Comparison of ENCODE assay signal across 15 cellular contexts in genomic region chr13:109818891-109819290, GRCh38.
"Had no signal": no experiment of that assay in that cellular context is flagged by ENCODE, and none has a peak within 500 bp of the region (broad histone marks: within the 10 kb centered on the region; RNA-seq: fewer than 3 reads in every experiment).

No MANE protein-coding gene starts in this region.

- H3K9me3 ChIP-seq: adrenal gland, body of pancreas, sigmoid colon, testis had no signal

- H3K36me3 ChIP-seq: adrenal gland, sigmoid colon had no signal

- ATAC-seq: activated T-helper 17 cell treated with anti-CD3 and anti-CD28 coated beads, Interleukin-2, amount 50 U/mL, for 72 hours; body of pancreas had no signal

- H3K4me1 ChIP-seq: adrenal gland, sigmoid colon, testis had no signal

- H3K4me3 ChIP-seq: adrenal gland, body of pancreas, sigmoid colon, testis had no signal

- DNase-seq: activated CD4-positive, alpha-beta T cell treated with anti-CD3 and anti-CD28 coated beads, Interleukin-2, amount 50 U/mL, for 1 hour; activated naive CD4-positive, alpha-beta T cell treated with anti-CD3 and anti-CD28 coated beads, Interleukin-2, amount 10 ng/mL, durations not matched to agents 7 days and 5 days; activated T-cell treated with anti-CD3 and anti-CD28 coated beads for 4 hours; adrenal gland; body of pancreas; cerebellar nuclear complex; dermis blood vessel endothelial cell; endodermal cell; hippocampal formation; kidney glomerular epithelial cell; sigmoid colon; stimulated activated CD4-positive, alpha-beta T cell treated with anti-CD3 and anti-CD28 coated beads, Interleukin-4, amount 100 ng/mL, for 1 hour; stimulated activated CD8-positive, alpha-beta memory T cell treated with anti-CD3 and anti-CD28 coated beads, Interleukin-4, amount 100 ng/mL, for 48 hours; testis had no signal

- H3K27me3 ChIP-seq: adrenal gland, body of pancreas, sigmoid colon, testis had no signal

- H3K27ac ChIP-seq: adrenal gland, body of pancreas, sigmoid colon, testis had no signal
